In the genomic region with DNA sequence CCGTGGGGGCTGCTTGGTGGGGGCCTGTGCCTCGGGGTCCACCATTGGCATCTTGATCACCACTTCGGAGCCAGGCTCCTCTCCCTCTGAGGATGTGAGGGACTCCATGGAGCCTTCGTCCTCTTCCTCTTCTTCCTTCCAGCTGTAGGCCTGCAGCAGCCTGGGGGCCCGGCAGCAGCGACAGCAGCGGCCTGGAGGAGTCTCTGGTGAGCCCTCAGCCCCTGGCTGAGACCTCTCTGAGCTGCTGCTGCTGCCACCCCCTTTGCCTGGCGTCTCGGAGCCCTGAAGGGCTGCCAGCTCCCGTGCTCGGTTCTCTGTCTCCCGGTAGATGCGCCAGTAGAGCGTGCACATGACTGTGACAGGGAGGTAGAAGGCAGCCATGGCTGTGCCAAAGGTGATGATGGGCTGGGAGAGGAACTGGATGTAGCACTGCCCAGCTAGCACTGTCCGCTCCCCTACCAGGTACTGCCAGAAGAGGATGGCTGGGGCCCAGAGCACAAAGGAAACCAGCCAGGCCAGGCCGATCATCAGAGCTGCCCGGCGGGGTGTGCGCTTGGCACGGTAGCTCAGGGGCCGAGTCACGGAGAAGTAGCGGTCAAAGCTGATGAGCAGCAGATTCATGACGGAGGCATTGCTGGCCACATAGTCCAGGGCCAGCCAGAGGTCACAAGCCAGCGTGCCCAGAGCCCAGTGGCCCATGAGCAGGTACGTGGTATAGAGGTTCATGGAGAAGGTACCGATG, we compare ENCODE assay signal across 1 cellular context.
TF ChIP-seq lines count a peak whose summit lies in the region.

No MANE protein-coding gene starts in this region.

TF ChIP-seq in H1, 55 proteins besides CTCF, POLR2A, EP300 and RAD21:
- TF ChIP-seq EZH2 (IDR thresholded peaks at IDR 0.05; ENCODE audit: low read depth, low read length, severe bottlenecking) (no peak), SIN3A (conservative IDR thresholded peaks at IDR 0.05 in 1 of 2, IDR thresholded peaks at IDR 0.05 in 1 of 2; ENCODE audit: low read depth in 1 of 2, low read length in 2 of 2) (no peak), TAF1 (IDR thresholded peaks at IDR 0.05; ENCODE audit: low read depth, low read length) (no peak), NANOG (IDR thresholded peaks at IDR 0.05; ENCODE audit: insufficient read depth, low read depth, low read length, poor library complexity, severe bottlenecking) (no peak), TAF7 (optimal IDR thresholded peaks at IDR 0.05; ENCODE audit: borderline replicate concordance, low read depth, low read length) (no peak), MAFK (IDR thresholded peaks at IDR 0.05; ENCODE audit: low read depth, low read length) (no peak), ATF2 (IDR thresholded peaks at IDR 0.05; ENCODE audit: low read length) (no peak), BCL11A (IDR thresholded peaks at IDR 0.05; ENCODE audit: low read depth in 2 of 2, low read length in 2 of 2) (no peak), POU5F1 (IDR thresholded peaks at IDR 0.05; ENCODE audit: low read depth, low read length) (no peak), FOSL1 (IDR thresholded peaks at IDR 0.05; ENCODE audit: insufficient read depth, low read depth, low read length) (no peak), SUZ12 (IDR thresholded peaks at IDR 0.05; ENCODE audit: low read length) (no peak), PHF8 (conservative IDR thresholded peaks at IDR 0.05; ENCODE audit: low read depth, low read length) (no peak), SAP30 (IDR thresholded peaks at IDR 0.05; ENCODE audit: insufficient read depth, insufficient replicate concordance, low read length) (no peak), SP4 (IDR thresholded peaks at IDR 0.05; ENCODE audit: low read length) (no peak), SIX5 (IDR thresholded peaks at IDR 0.05; ENCODE audit: low read depth, low read length) (no peak), EGR1 (IDR thresholded peaks at IDR 0.05; ENCODE audit: borderline replicate concordance, low read depth, low read length) (no peak), ZNF274 (IDR thresholded peaks at IDR 0.05; ENCODE audit: borderline replicate concordance, extremely low read depth, low read length) (no peak)
- TF ChIP-seq, protein P1, sequence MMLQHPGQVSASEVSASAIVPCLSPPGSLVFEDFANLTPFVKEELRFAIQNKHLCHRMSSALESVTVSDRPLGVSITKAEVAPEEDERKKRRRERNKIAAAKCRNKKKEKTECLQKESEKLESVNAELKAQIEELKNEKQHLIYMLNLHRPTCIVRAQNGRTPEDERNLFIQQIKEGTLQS (IDR thresholded peaks at IDR 0.05; ENCODE audit: insufficient read depth, low read depth, low read length): no peak
